ENCODE assay signal across 10 cellular contexts in the genomic region with DNA sequence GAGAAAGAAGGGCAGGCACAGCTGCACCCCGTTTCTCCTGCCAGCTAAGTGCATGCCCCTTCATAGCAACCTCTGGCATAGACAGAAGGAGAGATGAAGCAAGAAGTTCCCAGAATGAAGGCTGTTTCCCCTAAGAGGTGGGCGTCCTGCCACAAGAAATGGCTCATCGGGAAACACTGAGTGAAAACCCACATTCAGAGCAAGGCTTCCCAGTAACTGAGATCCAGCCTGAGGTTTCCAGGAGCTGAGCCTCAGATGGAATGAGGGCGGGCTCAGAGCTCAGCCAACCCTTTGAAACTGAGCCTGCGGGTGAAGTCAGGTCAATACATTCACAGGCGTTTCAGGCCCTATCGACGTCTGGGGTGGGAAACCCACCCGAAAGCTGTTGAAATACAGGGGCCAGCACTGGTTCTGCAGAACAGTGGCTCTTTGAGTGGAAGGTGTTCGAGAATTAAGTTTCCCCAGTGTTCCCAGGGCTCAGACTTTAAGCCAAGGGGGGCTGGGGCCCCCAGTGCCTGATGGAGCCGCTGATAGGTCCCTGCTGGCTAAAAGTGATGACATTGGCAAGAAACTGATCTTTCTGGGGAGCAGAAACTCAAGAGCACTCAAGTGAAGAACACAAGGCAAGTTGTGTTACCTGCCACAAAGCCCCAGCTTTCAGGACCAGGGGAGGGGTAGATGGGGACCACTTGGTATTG.
DNase-seq lines count a peak whose midpoint lies in the region; ATAC-seq, FAIRE-seq and TF ChIP-seq lines count a peak whose summit lies in the region.
"Had no signal": no experiment of that assay in that cellular context is flagged by ENCODE, and none has a peak within 500 bp of the region (broad histone marks: within the 10 kb centered on the region; RNA-seq: fewer than 3 reads in every experiment).

No MANE protein-coding gene starts in this region.

- TF ChIP-seq EP300 in HepG2 (IDR thresholded peaks at IDR 0.05; ENCODE audit: low read depth in 2 of 2, low read length in 2 of 2) (no peak), HepG2 (CRISPR knock-in tag; IDR thresholded peaks at IDR 0.05; ENCODE audit: borderline replicate concordance) (no peak), gastroesophageal sphincter (IDR thresholded peaks at IDR 0.05) (no peak)

- H3K4me1 ChIP-seq in HepG2 (ENCODE audit: insufficient read depth, low read length) (peaks cover 86% of the 10 kb centered on the region), right lobe of liver (peaks cover 0 to 15% (median 7%) of the 10 kb centered on the region in 4 donors), gastroesophageal sphincter (peaks cover 3 to 49% (median 27%) of the 10 kb centered on the region in 3 donors), neuron (ENCODE audit: insufficient read depth, low read length) (peaks cover 43% of the 10 kb centered on the region)

- BruUV-seq in HepG2 (replicated peaks; lab: Mats Ljungman, UMichigan) = no TSS peak

- intact Hi-C loops in HepG2 (cut with micrococcal nuclease; ENCODE audit: unreplicated experiment) (loop anchor here (5.0 kb wide), 1 partner anchor 113 kb away; no protein-coding TSS in a partner anchor), right lobe of liver (cut with DNase I) (no loop called here)

- peak overlapping the region; percentile 20; the same call in 1 of the 2 replicates for H3K9ac ChIP-seq in HepG2 (ENCODE audit: insufficient read depth, low read depth, low read length)

- FAIRE-seq in HepG2 (lab: Jason Lieb, UNC) = peak; percentile 72

- H3K27me3 ChIP-seq in HepG2 (ENCODE audit: control insufficient read depth in 1 of 2, insufficient read depth in 2 of 2, low read length in 2 of 2) (no peaks in the 10 kb centered on the region), right lobe of liver (no peaks in the 10 kb centered on the region), gastroesophageal sphincter (no peaks in the 10 kb centered on the region), neuron (ENCODE audit: insufficient read depth, low read length) (no peaks in the 10 kb centered on the region)

- in situ Hi-C loops in HepG2 (cut with HindIII; ENCODE audit: extremely low pct_ligation_motif_present, low pct_unique_long_range_greater_than_20kb) = no loop called here

- H2AFZ ChIP-seq in HepG2 (ENCODE audit: low read length) (peak overlapping the region; percentile 23), neuron (ENCODE audit: low read depth, low read length) (peak overlapping the region; percentile 1)

- no peaks in the 10 kb centered on the region for H3K9me3 ChIP-seq in HepG2 (ENCODE audit: low read length)
- no peaks in the 10 kb centered on the region for H3K9me3 ChIP-seq in right lobe of liver
- no peaks in the 10 kb centered on the region for H3K9me3 ChIP-seq in gastroesophageal sphincter
- no peaks in the 10 kb centered on the region for H3K9me3 ChIP-seq in neuron (ENCODE audit: low read length)

- peak overlapping the region; percentile 56 for H3K4me2 ChIP-seq in HepG2 (ENCODE audit: low read depth, low read length)

- H3K36me3 ChIP-seq in HepG2 (replicated peaks in 1 of 2; ENCODE audit: control insufficient read depth in 1 of 2, insufficient read depth in 2 of 2, low read length in 2 of 2) (no peaks in the 10 kb centered on the region), right lobe of liver (no peaks in the 10 kb centered on the region), gastroesophageal sphincter (no peaks in the 10 kb centered on the region), neuron (ENCODE audit: insufficient read depth, low read length) (no peaks in the 10 kb centered on the region)

- ATAC-seq in HepG2 (peak; percentile 87), right lobe of liver (no peak), gastroesophageal sphincter (peak; percentile 91), GM18907 (IDR thresholded peaks at IDR 0.05; ENCODE audit: unreplicated experiment) (no peak)

- WGBS in HepG2 (ENCODE audit: low lambda C conversion rate) = 20% methylated on average over 10 of the region's 11 CpGs
- 94% methylated on average over 2 of the region's 11 CpGs for WGBS in right lobe of liver (ENCODE audit: insufficient coverage, low coverage, low lambda C conversion rate, missing lambda C conversion rate)
- 14% methylated on average over 1 of the region's 11 CpGs; no CpG with 5 or more reads in 1 of the 2 donors for WGBS in gastroesophageal sphincter (ENCODE audit: low coverage in 1 of 2), 2 donors

- CTCF ChIA-PET in HepG2 (lab: Yijun Ruan, JAX; ENCODE audit: low intra/inter-chr PET ratio, low total read pairs) = interaction anchor here (0.6 kb wide), 1 partner anchor 113 kb away, joined by 3 read pairs; no protein-coding TSS in a partner anchor

- peak; percentile 7 to 16; a peak in 1 of 4 replicates for TF ChIP-seq POLR2A in HepG2 (IDR thresholded peaks at IDR 0.05; ENCODE audit: insufficient read depth in 1 of 2, low read depth in 2 of 2, low read length in 2 of 2)
- TF ChIP-seq POLR2A in right lobe of liver (IDR thresholded peaks at IDR 0.05) = no peak
- no peak for TF ChIP-seq POLR2A in gastroesophageal sphincter (IDR thresholded peaks at IDR 0.05)

- H3K4me3 ChIP-seq in HepG2 (replicated peaks in 1 of 3; ENCODE audit: insufficient read depth in 1 of 3, low read depth in 2 of 3, low read length in 3 of 3) (peak overlapping the region in 1 of 3 experiments; percentile 11; a peak in 2 of 6 replicates), right lobe of liver (no peak overlapping the region), gastroesophageal sphincter (no peak overlapping the region), neuron (ENCODE audit: low read length) (no peak overlapping the region)

- no peaks in the 10 kb centered on the region for H3K79me2 ChIP-seq in HepG2 (ENCODE audit: insufficient read depth, low read length)

- H4K20me1 ChIP-seq in HepG2 (ENCODE audit: insufficient read depth, low read length) = no peaks in the 10 kb centered on the region

- DNase-seq in HepG2 (ENCODE audit: low spot score) = peak; percentile 62
- no peak for DNase-seq in right lobe of liver
- DNase-seq in ureter (ENCODE audit: low spot score) = peak; percentile 80
- no peak for DNase-seq in COR-L47 (lab: John Stamatoyannopoulos, UW)
- DNase-seq in kidney glomerular epithelial cell (lab: John Stamatoyannopoulos, UW) = no peak
- DNase-seq: foreskin melanocyte, OCI-M1 had no signal

- H3K27ac ChIP-seq in HepG2 (ENCODE audit: extremely low read length, insufficient read depth, low read length) (peak overlapping the region; percentile 58), right lobe of liver (no peak overlapping the region), gastroesophageal sphincter (peak overlapping the region in 3 of 4 donors; percentile 51 to 75 (median 72))

- TF ChIP-seq CTCF in HepG2 (CRISPR knock-in tag; IDR thresholded peaks at IDR 0.05) = no peak
- TF ChIP-seq CTCF in right lobe of liver (IDR thresholded peaks at IDR 0.05) = no peak
- no peak for TF ChIP-seq CTCF in gastroesophageal sphincter (IDR thresholded peaks at IDR 0.05)

- no peak for TF ChIP-seq RAD21 in HepG2 (CRISPR knock-in tag; IDR thresholded peaks at IDR 0.05)

- POLR2A ChIA-PET in HepG2 (lab: Yijun Ruan, JAX) = interaction anchor here (0.7 to 1.2 kb wide), 5 partner anchors 8 to 106 kb away, joined by 3 to 5 read pairs (median 4); no protein-coding TSS in a partner anchor

TF ChIP-seq in HepG2, 621 proteins besides CTCF, POLR2A, EP300 and RAD21 (continues in another document):
- peak; percentile 28; the same call in 1 of the 2 replicates for TF ChIP-seq SALL1 (CRISPR knock-in tag; IDR thresholded peaks at IDR 0.05)
- TF ChIP-seq ZNF343 (CRISPR knock-in tag; IDR thresholded peaks at IDR 0.05) = no peak
- no peak for TF ChIP-seq SYNCRIP (IDR thresholded peaks at IDR 0.05; ENCODE audit: insufficient read depth, low read depth, low read length)
- TF ChIP-seq MAFK (conservative IDR thresholded peaks at IDR 0.05 in 1 of 2, IDR thresholded peaks at IDR 0.05 in 1 of 2; ENCODE audit: low read length in 2 of 2) = peak; percentile 72 to 81; a peak in 3 of 4 replicates
- TF ChIP-seq, protein P1, sequence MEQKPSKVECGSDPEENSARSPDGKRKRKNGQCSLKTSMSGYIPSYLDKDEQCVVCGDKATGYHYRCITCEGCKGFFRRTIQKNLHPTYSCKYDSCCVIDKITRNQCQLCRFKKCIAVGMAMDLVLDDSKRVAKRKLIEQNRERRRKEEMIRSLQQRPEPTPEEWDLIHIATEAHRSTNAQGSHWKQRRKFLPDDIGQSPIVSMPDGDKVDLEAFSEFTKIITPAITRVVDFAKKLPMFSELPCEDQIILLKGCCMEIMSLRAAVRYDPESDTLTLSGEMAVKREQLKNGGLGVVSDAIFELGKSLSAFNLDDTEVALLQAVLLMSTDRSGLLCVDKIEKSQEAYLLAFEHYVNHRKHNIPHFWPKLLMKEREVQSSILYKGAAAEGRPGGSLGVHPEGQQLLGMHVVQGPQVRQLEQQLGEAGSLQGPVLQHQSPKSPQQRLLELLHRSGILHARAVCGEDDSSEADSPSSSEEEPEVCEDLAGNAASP (CRISPR knock-in tag; IDR thresholded peaks at IDR 0.05; ENCODE audit: borderline replicate concordance) = peak; percentile 87; the same call in 1 of the 2 replicates
- peak; percentile 8 for TF ChIP-seq TEAD3 (CRISPR knock-in tag; optimal IDR thresholded peaks at IDR 0.05; ENCODE audit: borderline replicate concordance)
- 0 out of 2 replicates have a peak, but pooled peaks have one; percentile 23 for TF ChIP-seq ZMYM4 (CRISPR knock-in tag; IDR thresholded peaks at IDR 0.05)
- peak; percentile 29; the same call in 1 of the 2 replicates for TF ChIP-seq CREM (IDR thresholded peaks at IDR 0.05)
- TF ChIP-seq CREM (CRISPR knock-in tag; IDR thresholded peaks at IDR 0.05) = no peak
- TF ChIP-seq, protein P2, sequence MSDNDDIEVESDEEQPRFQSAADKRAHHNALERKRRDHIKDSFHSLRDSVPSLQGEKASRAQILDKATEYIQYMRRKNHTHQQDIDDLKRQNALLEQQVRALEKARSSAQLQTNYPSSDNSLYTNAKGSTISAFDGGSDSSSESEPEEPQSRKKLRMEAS (IDR thresholded peaks at IDR 0.05) = 0 out of 2 replicates have a peak, but pooled peaks have one; percentile 13
- TF ChIP-seq ATF7-NPFF (CRISPR knock-in tag; IDR thresholded peaks at IDR 0.05; ENCODE audit: low read depth) = 0 out of 2 replicates have a peak, but pooled peaks have one; percentile 35
- TF ChIP-seq MAFF (IDR thresholded peaks at IDR 0.05; ENCODE audit: low read depth, low read length) = peak; percentile 62
- TF ChIP-seq, protein P3, sequence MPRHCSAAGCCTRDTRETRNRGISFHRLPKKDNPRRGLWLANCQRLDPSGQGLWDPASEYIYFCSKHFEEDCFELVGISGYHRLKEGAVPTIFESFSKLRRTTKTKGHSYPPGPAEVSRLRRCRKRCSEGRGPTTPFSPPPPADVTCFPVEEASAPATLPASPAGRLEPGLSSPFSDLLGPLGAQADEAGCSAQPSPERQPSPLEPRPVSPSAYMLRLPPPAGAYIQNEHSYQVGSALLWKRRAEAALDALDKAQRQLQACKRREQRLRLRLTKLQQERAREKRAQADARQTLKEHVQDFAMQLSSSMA (CRISPR knock-in tag; IDR thresholded peaks at IDR 0.05) = 0 out of 2 replicates have a peak, but pooled peaks have one; percentile 47
- TF ChIP-seq CC2D1A (CRISPR knock-in tag; IDR thresholded peaks at IDR 0.05) = no peak
- TF ChIP-seq RXRA (CRISPR knock-in tag; IDR thresholded peaks at IDR 0.05) = peak; percentile 80
- peak; percentile 47; the same call in 1 of the 2 replicates for TF ChIP-seq SP5 (CRISPR knock-in tag; IDR thresholded peaks at IDR 0.05; ENCODE audit: borderline replicate concordance, low read depth)

Comparison
In these comparisons a context has a peak if more than half of its experiments do, and no peak if none do; other contexts are left out.
1. ATAC-seq: peak in HepG2 (single experiment) and gastroesophageal sphincter (single experiment); none in right lobe of liver (0 of 4) and GM18907 (single experiment).
2. DNase-seq: peak in HepG2 (single experiment) and ureter (single experiment); none in right lobe of liver (0 of 3), COR-L47 (single experiment) and kidney glomerular epithelial cell (single experiment).
3. H3K27ac ChIP-seq: peak in HepG2 (single experiment) and gastroesophageal sphincter (3 of 4); none in right lobe of liver (0 of 3).
4. POLR2A ChIP-seq: peak in HepG2 (2 of 2); none in right lobe of liver (single experiment) and gastroesophageal sphincter (0 of 2).